ENCODE assay signal across 16 cellular contexts in genomic region chr22:50357222-50357621, GRCh38. TPM values are rescaled to one million over a fixed set of nuclear protein-coding genes. Genes with fewer than 3 reads are reported as not detected.
DNase-seq lines count a peak whose midpoint lies in the region; ATAC-seq and TF ChIP-seq lines count a peak whose summit lies in the region.
"Had no signal": no experiment of that assay in that cellular context is flagged by ENCODE, and none has a peak within 500 bp of the region (broad histone marks: within the 10 kb centered on the region; RNA-seq: fewer than 3 reads in every experiment).

No MANE protein-coding gene starts in this region.

- intact Hi-C loops in dendritic cell treated with granulocyte-macrophage colony-stimulating factor and Interleukin-4, amounts not matched to agents 40 ng/mL and 50 ng/mL, for 4 days (cut with micrococcal nuclease) = no loop called here

- CTCF ChIA-PET in activated CD4-positive, alpha-beta T cell treated with anti-CD3 and anti-CD28 coated beads, Interleukin-2, amount 10 ng/mL, durations not matched to agents 7 days and 5 days (lab: Charles Lee) = interaction anchor here (0.6 to 1.3 kb wide), 4 partner anchors 8 to 169 kb away, joined by 3 to 4 read pairs (median 3); partner anchors contain the start of genes PPP6R2 and SCO2
- CTCF ChIA-PET in RWPE1 (lab: Yijun Ruan, JAX) = no interaction called here

- H3K27me3 Mint-ChIP-seq in activated CD4-positive, alpha-beta T cell treated with anti-CD3 and anti-CD28 coated beads, Interleukin-2, amount 10 ng/mL, durations not matched to agents 7 days and 5 days = no peaks in the 10 kb centered on the region
- peaks cover 2% of the 10 kb centered on the region; the same call in 1 of the 2 replicates for H3K27me3 Mint-ChIP-seq in HFFc6 (ENCODE audit: insufficient read depth)
- no peaks in the 10 kb centered on the region for H3K27me3 Mint-ChIP-seq in dendritic cell treated with granulocyte-macrophage colony-stimulating factor and Interleukin-4, amounts not matched to agents 40 ng/mL and 50 ng/mL, for 4 days
- no peaks in the 10 kb centered on the region for H3K27me3 Mint-ChIP-seq in progenitor cell of endocrine pancreas

- H3K27ac ChIP-seq in RWPE1 = no peak overlapping the region

- H3K4me3 Mint-ChIP-seq in activated CD4-positive, alpha-beta T cell treated with anti-CD3 and anti-CD28 coated beads, Interleukin-2, amount 10 ng/mL, durations not matched to agents 7 days and 5 days = no peak overlapping the region
- H3K4me3 Mint-ChIP-seq in HFFc6 = no peak overlapping the region
- H3K4me3 Mint-ChIP-seq in dendritic cell treated with granulocyte-macrophage colony-stimulating factor and Interleukin-4, amounts not matched to agents 40 ng/mL and 50 ng/mL, for 4 days = no peak overlapping the region
- H3K4me3 Mint-ChIP-seq in progenitor cell of endocrine pancreas (ENCODE audit: low read depth) = no peak overlapping the region

- no peak for DNase-seq in activated CD4-positive, alpha-beta T cell treated with anti-CD3 and anti-CD28 coated beads, Interleukin-2, amount 10 ng/mL, durations not matched to agents 7 days and 5 days
- DNase-seq in activated CD4-positive, alpha-beta T cell treated with anti-CD3 and anti-CD28 coated beads for 48 hours = no peak
- DNase-seq in HFFc6 (no peak), progenitor cell of endocrine pancreas (ENCODE audit: low spot score, unreplicated experiment) (no peak), RWPE1 (ENCODE audit: low spot score) (no peak), EL (no peak)
- DNase-seq: C1 segment of cervical spinal cord, H7, IMR-90, Karpas-422, MG63, NCI-H1092, NCI-H146, NCI-H524 treated with DMSO at 0.1 percent for 48 hours had no signal

- POLR2A ChIA-PET in activated CD4-positive, alpha-beta T cell treated with anti-CD3 and anti-CD28 coated beads, Interleukin-2, amount 10 ng/mL, durations not matched to agents 7 days and 5 days (lab: Charles Lee) = no interaction called here
- POLR2A ChIA-PET in RWPE1 (lab: Yijun Ruan, JAX; ENCODE audit: low non-redundant PET) = no interaction called here

- H3K27ac Mint-ChIP-seq in activated CD4-positive, alpha-beta T cell treated with anti-CD3 and anti-CD28 coated beads, Interleukin-2, amount 10 ng/mL, durations not matched to agents 7 days and 5 days = peak overlapping the region; percentile 46
- H3K27ac Mint-ChIP-seq in HFFc6 (peak overlapping the region; percentile 34; the same call in 1 of the 2 replicates), progenitor cell of endocrine pancreas (peak overlapping the region; percentile 71)
- H3K27ac Mint-ChIP-seq in dendritic cell treated with granulocyte-macrophage colony-stimulating factor and Interleukin-4, amounts not matched to agents 40 ng/mL and 50 ng/mL, for 4 days = peak overlapping the region; percentile 22

- TF ChIP-seq CTCF in HFFc6 (IDR thresholded peaks at IDR 0.05) (no peak), progenitor cell of endocrine pancreas (IDR thresholded peaks at IDR 0.05; ENCODE audit: unreplicated experiment) (no peak), RWPE1 (conservative IDR thresholded peaks at IDR 0.05; ENCODE audit: low read depth) (no peak)

- ATAC-seq in HG02588 (IDR thresholded peaks at IDR 0.05; ENCODE audit: unreplicated experiment) = no peak

- H3K4me1 Mint-ChIP-seq in activated CD4-positive, alpha-beta T cell treated with anti-CD3 and anti-CD28 coated beads, Interleukin-2, amount 10 ng/mL, durations not matched to agents 7 days and 5 days = peaks cover 31% of the 10 kb centered on the region
- H3K4me1 Mint-ChIP-seq in HFFc6 (ENCODE audit: low read depth) (peaks cover 13% of the 10 kb centered on the region), progenitor cell of endocrine pancreas (ENCODE audit: low read depth) (peaks cover 2% of the 10 kb centered on the region)
- H3K4me1 Mint-ChIP-seq in dendritic cell treated with granulocyte-macrophage colony-stimulating factor and Interleukin-4, amounts not matched to agents 40 ng/mL and 50 ng/mL, for 4 days (ENCODE audit: low read depth) = peaks cover 22% of the 10 kb centered on the region

- H3K36me3 Mint-ChIP-seq in activated CD4-positive, alpha-beta T cell treated with anti-CD3 and anti-CD28 coated beads, Interleukin-2, amount 10 ng/mL, durations not matched to agents 7 days and 5 days (ENCODE audit: low read depth) = peaks cover 18% of the 10 kb centered on the region
- H3K36me3 Mint-ChIP-seq in HFFc6 (ENCODE audit: low read depth) = peaks cover 16% of the 10 kb centered on the region; the same call in 1 of the 2 replicates
- peaks cover 61% of the 10 kb centered on the region for H3K36me3 Mint-ChIP-seq in dendritic cell treated with granulocyte-macrophage colony-stimulating factor and Interleukin-4, amounts not matched to agents 40 ng/mL and 50 ng/mL, for 4 days (ENCODE audit: low read depth)
- H3K36me3 Mint-ChIP-seq in progenitor cell of endocrine pancreas (ENCODE audit: insufficient read depth) = peaks cover 9% of the 10 kb centered on the region

- no peaks in the 10 kb centered on the region for H3K9me3 Mint-ChIP-seq in activated CD4-positive, alpha-beta T cell treated with anti-CD3 and anti-CD28 coated beads, Interleukin-2, amount 10 ng/mL, durations not matched to agents 7 days and 5 days
- H3K9me3 Mint-ChIP-seq in HFFc6 (no peaks in the 10 kb centered on the region), progenitor cell of endocrine pancreas (ENCODE audit: low read depth) (no peaks in the 10 kb centered on the region)
- H3K9me3 Mint-ChIP-seq in dendritic cell treated with granulocyte-macrophage colony-stimulating factor and Interleukin-4, amounts not matched to agents 40 ng/mL and 50 ng/mL, for 4 days = no peaks in the 10 kb centered on the region

RNA-seq across cellular contexts. Expression of gene PPP6R2, which starts 14.1 kb away (rescaled TPM):
- 10 to 100 TPM; 55.6 to 67.6 TPM for total RNA-seq in activated CD4-positive, alpha-beta T cell treated with anti-CD3 and anti-CD28 coated beads, Interleukin-2, amount 10 ng/mL, durations not matched to agents 7 days and 5 days
- total RNA-seq in HFFc6 (2021; fragmentation: NEBNext Ultra II Directional; extraction: Animal tissue kit (Norgen Biotek cat#: 25700)) = 10 to 100 TPM; 41.9 to 47.0 (median 43.6) TPM
- 85.7 and 87.9 TPM in 2 replicates for total RNA-seq in progenitor cell of endocrine pancreas

RNA-seq across cellular contexts. Expression of gene DENND6B, which starts 30.4 kb away (rescaled TPM):
- total RNA-seq in activated CD4-positive, alpha-beta T cell treated with anti-CD3 and anti-CD28 coated beads, Interleukin-2, amount 10 ng/mL, durations not matched to agents 7 days and 5 days = 1 to 10 TPM; 3.1 to 3.6 TPM
- total RNA-seq in HFFc6 (2021; fragmentation: NEBNext Ultra II Directional; extraction: Animal tissue kit (Norgen Biotek cat#: 25700)) = 1 to 10 TPM; 1.4 to 2.5 (median 1.9) TPM
- 35.1 and 36.4 TPM in 2 replicates for total RNA-seq in progenitor cell of endocrine pancreas

RNA-seq across cellular contexts. Expression of gene PLXNB2, which starts 49.8 kb away (rescaled TPM):
- 10 to 100 TPM; 10.7 to 11.1 TPM for total RNA-seq in activated CD4-positive, alpha-beta T cell treated with anti-CD3 and anti-CD28 coated beads, Interleukin-2, amount 10 ng/mL, durations not matched to agents 7 days and 5 days
- total RNA-seq in HFFc6 (2021; fragmentation: NEBNext Ultra II Directional; extraction: Animal tissue kit (Norgen Biotek cat#: 25700)) = 100 to 1,000 TPM; 280 to 370 (median 291) TPM
- 178 and 182 TPM in 2 replicates for total RNA-seq in progenitor cell of endocrine pancreas

Comparison
In these comparisons a context has a peak if more than half of its experiments do, and no peak if none do; other contexts are left out.
1. RNA of gene PLXNB2, which starts 49.8 kb away (total RNA-seq): 280 to 370 TPM in HFFc6 and 178 to 182 TPM in progenitor cell of endocrine pancreas; 10.7 to 11.1 TPM in activated CD4-positive, alpha-beta T cell treated with anti-CD3 and anti-CD28 coated beads, Interleukin-2, amount 10 ng/mL, durations not matched to agents 7 days and 5 days; every median in the first group is over 10 times any median in the second.
2. Peak in every context shown above with its lines, with median percentiles within 50 percentile points of each other: H3K27ac Mint-ChIP-seq.